In genomic region chr10:47383254-47384147, GRCh38 we compare ENCODE assay signal across 9 cellular contexts. TPM values are rescaled to one million over a fixed set of nuclear protein-coding genes. Genes with fewer than 3 reads are reported as not detected.
DNase-seq lines count a peak whose midpoint lies in the region; ATAC-seq, FAIRE-seq and TF ChIP-seq lines count a peak whose summit lies in the region.
"Had no signal": no experiment of that assay in that cellular context is flagged by ENCODE, and none has a peak within 500 bp of the region (broad histone marks: within the 10 kb centered on the region; RNA-seq: fewer than 3 reads in every experiment).

No MANE protein-coding gene starts in this region.

- peaks cover 5% of the 10 kb centered on the region for H3K36me3 Mint-ChIP-seq in CD8-positive, alpha-beta T cell
- H3K36me3 Mint-ChIP-seq in activated T-helper 1 cell treated with anti-CD3 and anti-CD28 coated beads, Interleukin-12 subunit alpha, Interleukin-12 subunit beta, Interleukin-2, Interleukin-4 antibody, amounts not matched to agents 30 ng/mL and 10 ng/mL and 1 ng/mL, durations not matched to agents 14 hours and 24 hours and 36 hours (ENCODE audit: low read depth) = peaks cover 3% of the 10 kb centered on the region

- peak overlapping the region; percentile 73 for H3K4me3 ChIP-seq in CD8-positive, alpha-beta T cell (ENCODE audit: low read depth, low read length)
- H3K4me3 ChIP-seq in Jurkat, Clone E6-1 (ENCODE audit: low read length) = peak overlapping the region; percentile 65
- peak overlapping the region; percentile 28 to 67 for H3K4me3 ChIP-seq in kidney (ENCODE audit: low read length in 2 of 2)

- peaks cover 9% of the 10 kb centered on the region for H3K4me1 Mint-ChIP-seq in CD8-positive, alpha-beta T cell (ENCODE audit: low read depth)
- H3K4me1 Mint-ChIP-seq in activated T-helper 1 cell treated with anti-CD3 and anti-CD28 coated beads, Interleukin-12 subunit alpha, Interleukin-12 subunit beta, Interleukin-2, Interleukin-4 antibody, amounts not matched to agents 30 ng/mL and 10 ng/mL and 1 ng/mL, durations not matched to agents 14 hours and 24 hours and 36 hours (ENCODE audit: low read depth) = peaks cover 12% of the 10 kb centered on the region

- H3K9ac ChIP-seq in kidney (ENCODE audit: low read length in 2 of 2) = no peak overlapping the region

- CTCF ChIA-PET in CD8-positive, alpha-beta T cell (lab: Charles Lee) = interaction anchor here (0.8 to 1.3 kb wide), 2 partner anchors 19 to 358 kb away, joined by 3 read pairs; no protein-coding TSS in a partner anchor

- no peaks in the 10 kb centered on the region for H3K4me1 ChIP-seq in CD8-positive, alpha-beta T cell (ENCODE audit: insufficient read depth, low read length)
- H3K4me1 ChIP-seq in kidney (ENCODE audit: control insufficient read depth in 1 of 2, insufficient read depth in 1 of 2, low read depth in 1 of 2, low read length in 2 of 2) = peaks cover 0 to 9% of the 10 kb centered on the region in 2 donors

- H3K27ac ChIP-seq in CD8-positive, alpha-beta T cell (ENCODE audit: low read depth, low read length) = no peak overlapping the region
- no peak overlapping the region for H3K27ac ChIP-seq in kidney (ENCODE audit: low read depth in 2 of 2, low read length in 2 of 2)

- no peaks in the 10 kb centered on the region for H3K9me3 Mint-ChIP-seq in CD8-positive, alpha-beta T cell
- H3K9me3 Mint-ChIP-seq in activated T-helper 1 cell treated with anti-CD3 and anti-CD28 coated beads, Interleukin-12 subunit alpha, Interleukin-12 subunit beta, Interleukin-2, Interleukin-4 antibody, amounts not matched to agents 30 ng/mL and 10 ng/mL and 1 ng/mL, durations not matched to agents 14 hours and 24 hours and 36 hours = peaks cover 17% of the 10 kb centered on the region

- H3K4me3 Mint-ChIP-seq in CD8-positive, alpha-beta T cell = peak overlapping the region; percentile 86
- peak overlapping the region; percentile 85 for H3K4me3 Mint-ChIP-seq in activated T-helper 1 cell treated with anti-CD3 and anti-CD28 coated beads, Interleukin-12 subunit alpha, Interleukin-12 subunit beta, Interleukin-2, Interleukin-4 antibody, amounts not matched to agents 30 ng/mL and 10 ng/mL and 1 ng/mL, durations not matched to agents 14 hours and 24 hours and 36 hours

- TF ChIP-seq CTCF in CD8-positive, alpha-beta T cell (IDR thresholded peaks at IDR 0.05) = no peak
- no peak for TF ChIP-seq CTCF in kidney (IDR thresholded peaks at IDR 0.05; ENCODE audit: borderline replicate concordance, extremely low read depth, insufficient read depth)

- H3K27me3 Mint-ChIP-seq in CD8-positive, alpha-beta T cell (ENCODE audit: low read depth) = peaks cover 31% of the 10 kb centered on the region
- H3K27me3 Mint-ChIP-seq in activated T-helper 1 cell treated with anti-CD3 and anti-CD28 coated beads, Interleukin-12 subunit alpha, Interleukin-12 subunit beta, Interleukin-2, Interleukin-4 antibody, amounts not matched to agents 30 ng/mL and 10 ng/mL and 1 ng/mL, durations not matched to agents 14 hours and 24 hours and 36 hours (ENCODE audit: insufficient read depth) = peaks cover 43% of the 10 kb centered on the region

- H3K27ac Mint-ChIP-seq in CD8-positive, alpha-beta T cell = no peak overlapping the region
- H3K27ac Mint-ChIP-seq in activated T-helper 1 cell treated with anti-CD3 and anti-CD28 coated beads, Interleukin-12 subunit alpha, Interleukin-12 subunit beta, Interleukin-2, Interleukin-4 antibody, amounts not matched to agents 30 ng/mL and 10 ng/mL and 1 ng/mL, durations not matched to agents 14 hours and 24 hours and 36 hours = no peak overlapping the region

- no peak for FAIRE-seq in kidney (lab: Jason Lieb, UNC)

- DNase-seq in CD8-positive, alpha-beta T cell = peak in 1 of 7 experiments; percentile 7
- peak; percentile 17 for DNase-seq in Jurkat, Clone E6-1 (ENCODE audit: low read depth, low spot score)
- no peak for DNase-seq in activated T-helper 1 cell treated with anti-CD3 and anti-CD28 coated beads, Interleukin-12 subunit alpha, Interleukin-12 subunit beta, Interleukin-2, Interleukin-4 antibody, amounts not matched to agents 30 ng/mL and 10 ng/mL and 1 ng/mL, durations not matched to agents 14 hours and 24 hours and 36 hours (ENCODE audit: low spot score)
- DNase-seq in kidney (no peak), superior temporal gyrus (ENCODE audit: extremely low spot score) (peak; percentile 49)
- no peak for DNase-seq in activated CD4-positive, alpha-beta T cell treated with anti-CD3 and anti-CD28 coated beads for 4 hours

- no peaks in the 10 kb centered on the region for H3K27me3 ChIP-seq in CD8-positive, alpha-beta T cell (ENCODE audit: insufficient read depth, low read length)

- POLR2A ChIA-PET in CD8-positive, alpha-beta T cell (lab: Charles Lee) = no interaction called here

- H3K36me3 ChIP-seq in CD8-positive, alpha-beta T cell (ENCODE audit: insufficient read depth, low read length) = no peaks in the 10 kb centered on the region
- H3K36me3 ChIP-seq in kidney (ENCODE audit: control insufficient read depth in 1 of 2, insufficient read depth in 2 of 2, low read length in 2 of 2) = no peaks in the 10 kb centered on the region

- H3K9me3 ChIP-seq in CD8-positive, alpha-beta T cell (ENCODE audit: low read length) = no peaks in the 10 kb centered on the region
- H3K9me3 ChIP-seq in kidney (ENCODE audit: control insufficient read depth in 1 of 2, low read length in 2 of 2) = no peaks in the 10 kb centered on the region

- ATAC-seq in CD8-positive, alpha-beta T cell = no peak
- ATAC-seq in HG02588 (IDR thresholded peaks at IDR 0.05; ENCODE audit: unreplicated experiment) = no peak
- no peak for ATAC-seq in GM18909 (IDR thresholded peaks at IDR 0.05; ENCODE audit: poor library complexity, unreplicated experiment)

- intact Hi-C loops in CD8-positive, alpha-beta T cell (cut with DNase I, micrococcal nuclease) = loop anchor here in 1 of 2 experiments (2.0 to 10.0 kb wide), 3 partner anchors 73 to 1351 kb away; partner anchors contain the start of genes MAPK8 and NCOA4
- intact Hi-C loops in activated T-helper 1 cell treated with anti-CD3 and anti-CD28 coated beads, Interleukin-12 subunit alpha, Interleukin-12 subunit beta, Interleukin-2, Interleukin-4 antibody, amounts not matched to agents 30 ng/mL and 10 ng/mL and 1 ng/mL, durations not matched to agents 14 hours and 24 hours and 36 hours (cut with micrococcal nuclease) = no loop called here
- intact Hi-C loops in kidney (cut with DNase I) = loop anchor here (5.0 kb wide), 1 partner anchor 1101 kb away; no protein-coding TSS in a partner anchor

RNA-seq across cellular contexts. Expression of gene ZNF488, which starts 0.6 kb away (rescaled TPM):
- not detected for total RNA-seq in CD8-positive, alpha-beta T cell
- 1.7 TPM for polyA plus RNA-seq in Jurkat, Clone E6-1 (2012; ENCODE audit: insufficient read depth, insufficient read length)
- total RNA-seq in activated T-helper 1 cell treated with anti-CD3 and anti-CD28 coated beads, Interleukin-12 subunit alpha, Interleukin-12 subunit beta, Interleukin-2, Interleukin-4 antibody, amounts not matched to agents 30 ng/mL and 10 ng/mL and 1 ng/mL, durations not matched to agents 14 hours and 24 hours and 36 hours = not detected in 2 replicates
- total RNA-seq in kidney = 0.09 TPM
- polyA plus RNA-seq in kidney (ENCODE audit: insufficient read depth, low read depth, low replicate concordance) = 4.0 TPM

RNA-seq across cellular contexts. Expression of gene RBP3, which starts 35.3 kb away (rescaled TPM):
- not detected for total RNA-seq in CD8-positive, alpha-beta T cell
- polyA plus RNA-seq in Jurkat, Clone E6-1 (2012; ENCODE audit: insufficient read depth, insufficient read length) = not detected
- not detected in 2 replicates for total RNA-seq in activated T-helper 1 cell treated with anti-CD3 and anti-CD28 coated beads, Interleukin-12 subunit alpha, Interleukin-12 subunit beta, Interleukin-2, Interleukin-4 antibody, amounts not matched to agents 30 ng/mL and 10 ng/mL and 1 ng/mL, durations not matched to agents 14 hours and 24 hours and 36 hours
- total RNA-seq in kidney = not detected
- not detected for polyA plus RNA-seq in kidney (ENCODE audit: insufficient read depth, low read depth, low replicate concordance)
- total RNA-seq: LHCN-M2 had no signal

Comparison
In these comparisons a context has a peak if more than half of its experiments do, and no peak if none do; other contexts are left out.
1. DNase-seq: peak in Jurkat, Clone E6-1 (single experiment) and superior temporal gyrus (single experiment); none in activated T-helper 1 cell treated with anti-CD3 and anti-CD28 coated beads, Interleukin-12 subunit alpha, Interleukin-12 subunit beta, Interleukin-2, Interleukin-4 antibody, amounts not matched to agents 30 ng/mL and 10 ng/mL and 1 ng/mL, durations not matched to agents 14 hours and 24 hours and 36 hours (single experiment), kidney (single experiment) and activated CD4-positive, alpha-beta T cell treated with anti-CD3 and anti-CD28 coated beads for 4 hours (0 of 2).
2. Peak in every context shown above with its lines, with median percentiles within 50 percentile points of each other: H3K4me3 ChIP-seq.